In genomic region chr3:101687142-101687931, GRCh38 we compare ENCODE assay signal across 8 cellular contexts. TPM values are rescaled to one million over a fixed set of nuclear protein-coding genes. Genes with fewer than 3 reads are reported as not detected.
DNase-seq lines count a peak whose midpoint lies in the region; ATAC-seq and TF ChIP-seq lines count a peak whose summit lies in the region.

No MANE protein-coding gene starts in this region.

- POLR2A ChIA-PET in PC-9 (lab: Charles Lee; ENCODE audit: unreplicated experiment): interaction anchor here (0.7 kb wide), 3 partner anchors 10 to 125 kb away, joined by 3 to 24 read pairs (median 6); partner anchors contain the start of gene ZBTB11

- H2AFZ ChIP-seq in PC-9: peak overlapping the region; percentile 84
- H2AFZ ChIP-seq in neuron (ENCODE audit: low read depth, low read length): peak overlapping the region; percentile 50

- H4K20me1 ChIP-seq in PC-9 (ENCODE audit: insufficient read depth): peaks cover 35% of the 10 kb centered on the region

- H3K4me2 ChIP-seq in PC-9: peak overlapping the region; percentile 74

- ATAC-seq in HG02970 (IDR thresholded peaks at IDR 0.05; ENCODE audit: low FRiP score, unreplicated experiment) (no peak), HG03342 (IDR thresholded peaks at IDR 0.05; ENCODE audit: unreplicated experiment) (no peak), GM18520 (IDR thresholded peaks at IDR 0.05; ENCODE audit: unreplicated experiment) (no peak)

- DNase-seq in CD14-positive monocyte (ENCODE audit: low spot score) (no peak), PC-9 (peak; percentile 32 to 47), epithelial cell of proximal tubule (ENCODE audit: low read depth) (no peak), DMS 273 (lab: John Stamatoyannopoulos, UW; ENCODE audit: unreplicated experiment) (no peak)

- intact Hi-C loops in CD14-positive monocyte (cut with micrococcal nuclease): loop anchor here (2.0 to 5.0 kb wide), 3 partner anchors 35 to 115 kb away; partner anchors contain the start of genes CEP97 (in 2 of the 2) and PCNP (in 2 of the 2)
- intact Hi-C loops in PC-9 (cut with micrococcal nuclease; ENCODE audit: unreplicated experiment): loop anchor here (2.0 to 10.0 kb wide), 4 partner anchors 15 to 1193 kb away; partner anchors contain the start of genes CEP97 and TMEM45A

- BruUV-seq in PC-9 (replicated peaks; lab: Mats Ljungman, UMichigan): TSS peak; percentile 87

- TF ChIP-seq CTCF in CD14-positive monocyte (IDR thresholded peaks at IDR 0.05) (no peak), PC-9 (conservative IDR thresholded peaks at IDR 0.05) (no peak), epithelial cell of proximal tubule (conservative IDR thresholded peaks at IDR 0.05; ENCODE audit: low read depth, low read length) (no peak)

- H3K9me3 ChIP-seq in PC-9 (ENCODE audit: insufficient read depth, low read depth): no peaks in the 10 kb centered on the region
- H3K9me3 ChIP-seq in neuron (ENCODE audit: low read length): no peaks in the 10 kb centered on the region

- peak overlapping the region; percentile 97 to 99 (median 99) for H3K27ac Mint-ChIP-seq in CD14-positive monocyte

- no peaks in the 10 kb centered on the region for H3K9me2 ChIP-seq in PC-9 (ENCODE audit: insufficient read depth)

- H3K9me3 Mint-ChIP-seq in CD14-positive monocyte: peaks cover 0 to 5% (median 0%) of the 10 kb centered on the region in 7 donors

- H3K36me3 ChIP-seq in PC-9 (ENCODE audit: low read depth) (peaks cover 37% of the 10 kb centered on the region), neuron (ENCODE audit: insufficient read depth, low read length) (peaks cover 32% of the 10 kb centered on the region)

- H3K4me3 Mint-ChIP-seq in CD14-positive monocyte: peak overlapping the region; percentile 99

- peaks cover 21% of the 10 kb centered on the region in 2 donors for H3K36me3 Mint-ChIP-seq in CD14-positive monocyte

- H3K27me3 ChIP-seq in PC-9 (ENCODE audit: insufficient read depth, low read depth) (no peaks in the 10 kb centered on the region), neuron (ENCODE audit: insufficient read depth, low read length) (no peaks in the 10 kb centered on the region)

- H3F3A ChIP-seq in PC-9 (ENCODE audit: insufficient read depth, low read depth): peaks cover 53% of the 10 kb centered on the region

- H3K4me1 ChIP-seq in PC-9 (replicated peaks; ENCODE audit: insufficient read depth) (peaks cover 41% of the 10 kb centered on the region), neuron (ENCODE audit: insufficient read depth, low read length) (peaks cover 25% of the 10 kb centered on the region)

- peaks cover 49% of the 10 kb centered on the region for H3K4me1 Mint-ChIP-seq in CD14-positive monocyte

- CTCF ChIA-PET in PC-9 (lab: Charles Lee): interaction anchor here (0.6 to 0.7 kb wide), 2 partner anchors 796 to 843 kb away, joined by 5 to 10 read pairs; no protein-coding TSS in a partner anchor

- peaks cover 42% of the 10 kb centered on the region for H3K79me2 ChIP-seq in PC-9 (ENCODE audit: low read depth)

- H3K27ac ChIP-seq in PC-9: peak overlapping the region; percentile 89

- H3K27me3 Mint-ChIP-seq in CD14-positive monocyte (ENCODE audit: low read depth in 3 of 3): peaks cover 0 to 2% (median 0%) of the 10 kb centered on the region in 3 donors

- H3K4me3 ChIP-seq in PC-9 (peak overlapping the region; percentile 78), epithelial cell of proximal tubule (ENCODE audit: low read depth, low read length) (peak overlapping the region; percentile 91), neuron (ENCODE audit: low read length) (peak overlapping the region; percentile 68)

RNA-seq across cellular contexts. Expression of gene RPL24, which starts 0.8 kb away (rescaled TPM):
- 100 to 1,000 TPM; 445 to 586 TPM for polyA plus RNA-seq in CD14-positive monocyte
- 1,834 and 1,944 TPM in 2 replicates for total RNA-seq in PC-9 (2021)
- total RNA-seq in epithelial cell of proximal tubule: 2,026 and 2,298 TPM in 2 replicates

RNA-seq across cellular contexts. Expression of gene ZBTB11, which starts 10.4 kb away (rescaled TPM):
- 1 to 10 TPM; 5.1 to 6.8 TPM for polyA plus RNA-seq in CD14-positive monocyte
- total RNA-seq in PC-9 (2021): 18.0 and 22.1 TPM in 2 replicates
- 11.8 and 12.8 TPM in 2 replicates for total RNA-seq in epithelial cell of proximal tubule

RNA-seq across cellular contexts. Expression of gene CEP97, which starts 37.1 kb away (rescaled TPM):
- polyA plus RNA-seq in CD14-positive monocyte: 1 to 10 TPM in 1 of 2 donors, under 1 TPM in 1; 0.79 to 1.7 TPM
- 13.4 and 20.6 TPM in 2 replicates for total RNA-seq in PC-9 (2021)
- 7.9 and 9.3 TPM in 2 replicates for total RNA-seq in epithelial cell of proximal tubule

Comparison
In these comparisons a context has a peak if more than half of its experiments do, and no peak if none do; other contexts are left out.
1. DNase-seq: peak in PC-9 (2 of 2); none in CD14-positive monocyte (single experiment), epithelial cell of proximal tubule (single experiment) and DMS 273 (single experiment).
2. Peak in every context shown above with its lines, with median percentiles within 50 percentile points of each other: H3K4me3 ChIP-seq.